ENCODE assay signal across 10 cellular contexts in genomic region chr1:170929835-170930554, GRCh38. TPM values are rescaled to one million over a fixed set of nuclear protein-coding genes. Genes with fewer than 3 reads are reported as not detected.
DNase-seq lines count a peak whose midpoint lies in the region; ATAC-seq and TF ChIP-seq lines count a peak whose summit lies in the region.
"Had no signal": no experiment of that assay in that cellular context is flagged by ENCODE, and none has a peak within 500 bp of the region (broad histone marks: within the 10 kb centered on the region; RNA-seq: fewer than 3 reads in every experiment).

No MANE protein-coding gene starts in this region.

- H2AFZ ChIP-seq in hepatocyte = no peak overlapping the region

- H3K79me2 ChIP-seq in hepatocyte = no peaks in the 10 kb centered on the region

- H3K27me3 ChIP-seq in ascending aorta = no peaks in the 10 kb centered on the region
- H3K27me3 ChIP-seq in hepatocyte = no peaks in the 10 kb centered on the region
- H3K27me3 ChIP-seq: BLaER1 treated with 17β-estradiol and CSF1 and Interleukin-3, amounts not matched to agents 10 nM and 100 nM had no signal

- no peaks in the 10 kb centered on the region for H3K36me3 ChIP-seq in ascending aorta
- H3K36me3 ChIP-seq in hepatocyte (replicated peaks; ENCODE audit: insufficient read depth, low read depth) = no peaks in the 10 kb centered on the region
- H3K36me3 ChIP-seq: BLaER1 treated with 17β-estradiol and CSF1 and Interleukin-3, amounts not matched to agents 10 nM and 100 nM had no signal

- DNase-seq in DMS79 treated with DMSO at 0.1 percent for 48 hours (lab: John Stamatoyannopoulos, UW) = peak; percentile 32
- no peak for DNase-seq in DMS79 (lab: John Stamatoyannopoulos, UW)
- DNase-seq in NCI-H345 (lab: John Stamatoyannopoulos, UW) = peak; percentile 53
- no peak for DNase-seq in ascending aorta (ENCODE audit: low spot score in 2 of 2)
- DNase-seq in hepatocyte (ENCODE audit: low spot score) = peak; percentile 63
- DNase-seq in skeletal muscle cell (ENCODE audit: low read depth) = peak; percentile 17

- WGBS in hepatocyte (ENCODE audit: low lambda C conversion rate, missing lambda C conversion rate) = 14% methylated on average over 7 of the region's 7 CpGs

- peak overlapping the region; percentile 53 for H3K4me2 ChIP-seq in hepatocyte
- H3K4me2 ChIP-seq: BLaER1 treated with 17β-estradiol and CSF1 and Interleukin-3, amounts not matched to agents 10 nM and 100 nM had no signal

- H3K4me1 ChIP-seq in ascending aorta (no peaks in the 10 kb centered on the region), hepatocyte (ENCODE audit: insufficient read depth) (no peaks in the 10 kb centered on the region)

- peak; percentile 51 to 83 (median 69) for TF ChIP-seq CTCF in ascending aorta (IDR thresholded peaks at IDR 0.05)
- TF ChIP-seq CTCF in hepatocyte (IDR thresholded peaks at IDR 0.05; ENCODE audit: poor library complexity) = peak; percentile 82

- peak overlapping the region; percentile 74 to 81 for H3K27ac ChIP-seq in ascending aorta
- peak overlapping the region; percentile 3 for H3K27ac ChIP-seq in hepatocyte
- H3K27ac ChIP-seq: BLaER1 treated with 17β-estradiol and CSF1 and Interleukin-3, amounts not matched to agents 10 nM and 100 nM; epithelial cell of prostate had no signal

- H3K4me3 ChIP-seq in ascending aorta (peak overlapping the region in 1 of 2 donors; percentile 48), hepatocyte (no peak overlapping the region), skeletal muscle cell (ENCODE audit: low read depth, low read length) (no peak overlapping the region)
- H3K4me3 ChIP-seq: BLaER1 treated with 17β-estradiol and CSF1 and Interleukin-3, amounts not matched to agents 10 nM and 100 nM had no signal

- intact Hi-C loops in ascending aorta (cut with DNase I) = loop anchor here (2.0 to 10.0 kb wide), 3 partner anchors 43 to 1001 kb away; no protein-coding TSS in a partner anchor

- ATAC-seq in GM19397 (IDR thresholded peaks at IDR 0.05; ENCODE audit: unreplicated experiment) (peak; percentile 92), HG03378 (IDR thresholded peaks at IDR 0.05; ENCODE audit: unreplicated experiment) (peak; percentile 96)

- H3K9me3 ChIP-seq in ascending aorta (no peaks in the 10 kb centered on the region), hepatocyte (ENCODE audit: low read depth) (no peaks in the 10 kb centered on the region)
- H3K9me3 ChIP-seq: BLaER1 treated with 17β-estradiol and CSF1 and Interleukin-3, amounts not matched to agents 10 nM and 100 nM had no signal

- H4K20me1 ChIP-seq in hepatocyte (ENCODE audit: insufficient read depth, poor library complexity, severe bottlenecking) = no peaks in the 10 kb centered on the region
- H4K20me1 ChIP-seq: BLaER1 treated with 17β-estradiol and CSF1 and Interleukin-3, amounts not matched to agents 10 nM and 100 nM had no signal

- no peaks in the 10 kb centered on the region for H3K9me2 ChIP-seq in hepatocyte (replicated peaks; ENCODE audit: insufficient read depth)

RNA-seq across cellular contexts. Expression of gene MROH9, which starts 5.3 kb away (rescaled TPM):
- total RNA-seq in ascending aorta (not detected), hepatocyte (0.23 TPM in 1 of 2 replicates, not detected in the other)
- polyA plus RNA-seq in hepatocyte = 0.15 and 0.22 TPM in 2 replicates

Comparison
In these comparisons a context has a peak if more than half of its experiments do, and no peak if none do; other contexts are left out.
1. DNase-seq: peak in DMS79 treated with DMSO at 0.1 percent for 48 hours (single experiment), NCI-H345 (single experiment), hepatocyte (single experiment) and skeletal muscle cell (single experiment); none in DMS79 (single experiment) and ascending aorta (0 of 2).